Comparison of ENCODE assay signal across 8 cellular contexts in the genomic region with DNA sequence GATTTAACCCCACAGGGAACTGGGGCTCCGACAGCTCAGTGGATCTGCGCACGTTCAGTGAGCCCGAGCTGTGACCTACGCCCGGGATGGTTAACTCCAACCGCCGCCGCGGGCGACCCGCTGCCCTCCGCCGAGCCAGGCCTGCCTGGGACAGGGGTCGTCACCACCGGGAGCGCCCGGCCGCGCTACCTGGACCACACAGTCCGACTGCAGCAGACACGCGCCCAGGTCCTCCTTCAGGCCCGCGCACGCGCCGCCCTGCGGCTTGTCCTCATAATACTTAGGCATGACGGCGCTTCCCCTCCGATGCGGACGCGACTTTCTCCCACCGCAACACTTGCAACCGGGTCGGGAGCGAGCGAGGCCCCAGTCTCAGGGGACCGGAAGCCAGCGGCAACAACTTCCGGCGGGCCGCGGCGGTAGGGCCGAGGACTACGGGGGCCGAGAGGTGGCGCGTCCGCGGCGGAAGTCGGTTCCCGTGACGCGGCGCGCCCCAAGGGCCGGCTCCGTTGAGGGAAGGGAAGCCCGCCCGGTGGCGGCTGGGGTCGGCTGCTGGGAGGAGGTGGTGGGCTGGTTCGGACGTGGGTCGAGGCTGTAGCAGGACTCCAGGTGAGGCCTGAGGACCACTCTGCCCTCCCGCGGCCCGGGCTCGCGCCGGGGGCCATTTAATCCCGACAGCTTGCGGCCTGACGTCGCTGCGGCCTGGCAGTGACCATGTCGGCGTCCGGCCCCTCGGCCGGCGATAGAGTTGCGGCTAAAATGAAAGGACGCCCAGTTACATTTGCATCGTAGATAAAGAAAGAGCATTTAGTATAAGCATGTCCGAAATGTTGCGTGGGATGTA. TPM values are rescaled to one million over a fixed set of nuclear protein-coding genes. Genes with fewer than 3 reads are reported as not detected.
DNase-seq lines count a peak whose midpoint lies in the region; ATAC-seq lines count a peak whose summit lies in the region.

Gene COA5, minus strand, starts transcription at position 395 of the 844 bp plus-strand sequence. Its CDS starts 107 bp downstream, at position 288.
Gene UNC50, plus strand, starts transcription at position 472 of the 844 bp plus-strand sequence. CDS start 1,171 bp downstream, outside the sequence.

- H3K9me3 Mint-ChIP-seq in effector memory CD8-positive, alpha-beta T cell, result no peaks in the 10 kb centered on the region
- H3K9me3 Mint-ChIP-seq in memory B cell, result no peaks in the 10 kb centered on the region

- H3K27ac Mint-ChIP-seq in effector memory CD8-positive, alpha-beta T cell, result peak within 1 kb of the TSS; percentile 96
- peak within 1 kb of the TSS; percentile 97 for H3K27ac Mint-ChIP-seq in memory B cell

- DNase-seq in COLO668 (lab: John Stamatoyannopoulos, UW; ENCODE audit: unreplicated experiment), result peak; percentile 94
- DNase-seq in HT1080 (ENCODE audit: low read depth), result peak; percentile 82
- DNase-seq in NOMO-1 (lab: John Stamatoyannopoulos, UW; ENCODE audit: unreplicated experiment in 2 of 2), result peak; percentile 86 to 93
- peak; percentile 85 to 90 (median 89) for DNase-seq in effector memory CD8-positive, alpha-beta T cell
- peak; percentile 82 to 86 for DNase-seq in memory B cell (ENCODE audit: low spot score in 2 of 2)
- DNase-seq in stimulated activated CD8-positive, alpha-beta memory T cell treated with anti-CD3 and anti-CD28 coated beads, Interleukin-12 subunit alpha, Interleukin-12 subunit beta, amount 100 ng/mL, for 1 hour (ENCODE audit: low read depth), result peak; percentile 82

- peak within 1 kb of the TSS; percentile 90 to 94 for H3K4me3 Mint-ChIP-seq in effector memory CD8-positive, alpha-beta T cell
- H3K4me3 Mint-ChIP-seq in memory B cell, result peak within 1 kb of the TSS; percentile 97

- no peaks in the 10 kb centered on the region for H3K27me3 Mint-ChIP-seq in effector memory CD8-positive, alpha-beta T cell
- no peaks in the 10 kb centered on the region for H3K27me3 Mint-ChIP-seq in memory B cell

- peaks cover 49% of the 10 kb centered on the region for H3K36me3 Mint-ChIP-seq in effector memory CD8-positive, alpha-beta T cell (ENCODE audit: insufficient read depth)
- H3K36me3 Mint-ChIP-seq in memory B cell, result peaks cover 6% of the 10 kb centered on the region

- CTCF ChIA-PET in activated CD8-positive, alpha-beta memory T cell treated with anti-CD3 and anti-CD28 coated beads for 36 hours (lab: Charles Lee), result interaction anchor here (1.0 kb wide), 1 partner anchor 25 kb away, joined by 5 read pairs; no protein-coding TSS in a partner anchor

- POLR2A ChIA-PET in activated CD8-positive, alpha-beta memory T cell treated with anti-CD3 and anti-CD28 coated beads for 36 hours (lab: Charles Lee), result interaction anchor here (0.6 to 1.2 kb wide), 4 partner anchors 26 to 122 kb away, joined by 3 to 5 read pairs (median 4); no protein-coding TSS in a partner anchor

- H3K4me1 Mint-ChIP-seq in effector memory CD8-positive, alpha-beta T cell (ENCODE audit: low read depth in 2 of 2), result peaks cover 44 to 71% of the 10 kb centered on the region in 2 donors
- peaks cover 40% of the 10 kb centered on the region for H3K4me1 Mint-ChIP-seq in memory B cell

- ATAC-seq in GM21360 (IDR thresholded peaks at IDR 0.05; ENCODE audit: unreplicated experiment) (peak; percentile 87), memory B cell (ENCODE audit: low read depth) (peak; percentile 87)
- peak; percentile 91 for ATAC-seq in effector memory CD8-positive, alpha-beta T cell (replicated peaks)

RNA-seq across cellular contexts. Expression of gene COA5, which starts in this region (rescaled TPM):
- 29.4 TPM in 2 replicates for total RNA-seq in HT1080 (2014; rRNA removed; shearing (Covaris generic))
- polyA plus RNA-seq in HT1080 (2015; cell fraction: cytosol; rRNA removed), result 32.0 and 52.7 TPM in 2 replicates
- polyA plus RNA-seq in HT1080 (2015; cell fraction: nucleus; rRNA removed), result 60.5 and 74.3 TPM in 2 replicates
- total RNA-seq in activated CD8-positive, alpha-beta memory T cell treated with anti-CD3 and anti-CD28 coated beads for 36 hours, result 10 to 100 TPM; 25.5 to 28.5 TPM

RNA-seq across cellular contexts. Expression of gene UNC50, which starts in this region (rescaled TPM):
- 50.5 and 50.8 TPM in 2 replicates for total RNA-seq in HT1080 (2014; rRNA removed; shearing (Covaris generic))
- polyA plus RNA-seq in HT1080 (2015; cell fraction: cytosol; rRNA removed), result 52.9 and 53.3 TPM in 2 replicates
- 41.3 and 47.8 TPM in 2 replicates for polyA plus RNA-seq in HT1080 (2015; cell fraction: nucleus; rRNA removed)
- total RNA-seq in activated CD8-positive, alpha-beta memory T cell treated with anti-CD3 and anti-CD28 coated beads for 36 hours, result 10 to 100 TPM; 37.6 to 38.5 TPM

Comparison
In these comparisons a context has a peak if more than half of its experiments do, and no peak if none do; other contexts are left out.
1. Peak in every context shown above with its lines: DNase-seq and ATAC-seq.